ENCODE assay signal across 8 cellular contexts in genomic region chr6:43143235-43144124, GRCh38. TPM values are rescaled to one million over a fixed set of nuclear protein-coding genes. Genes with fewer than 3 reads are reported as not detected.
DNase-seq lines count a peak whose midpoint lies in the region; ATAC-seq, FAIRE-seq and TF ChIP-seq lines count a peak whose summit lies in the region.

No MANE protein-coding gene starts in this region.

- peak; percentile 67 for FAIRE-seq in G401.6 (lab: Jason Lieb, UNC)

- ATAC-seq in HG03097 (IDR thresholded peaks at IDR 0.05; ENCODE audit: low FRiP score, unreplicated experiment) (peak; percentile 64), HG03460 (IDR thresholded peaks at IDR 0.05; ENCODE audit: unreplicated experiment) (no peak)

- DNase-seq in NCI-H460 (ENCODE audit: extremely low read depth, low read depth), result peak; percentile 62
- DNase-seq in activated CD4-positive, alpha-beta T cell treated with anti-CD3 and anti-CD28 coated beads for 48 hours, result peak; percentile 85
- DNase-seq in chondrocyte (ENCODE audit: low spot score), result no peak
- peak; percentile 96 for DNase-seq in left kidney (ENCODE audit: low read depth, low spot score)
- peak; percentile 77 to 81 for DNase-seq in stimulated activated CD4-positive, alpha-beta T cell treated with anti-CD3 and anti-CD28 coated beads, Interleukin-2, amount 100 ng/mL, for 24 hours

- H3K4me1 Mint-ChIP-seq in chondrocyte (ENCODE audit: low read depth), result peaks cover 14% of the 10 kb centered on the region

- H3K36me3 Mint-ChIP-seq in chondrocyte (ENCODE audit: low read depth), result peaks cover 17% of the 10 kb centered on the region

- H3K4me3 Mint-ChIP-seq in chondrocyte (ENCODE audit: unreplicated experiment), result no peak overlapping the region

- peak; percentile 97 for TF ChIP-seq CTCF in chondrocyte (IDR thresholded peaks at IDR 0.05)

- H3K27ac Mint-ChIP-seq in chondrocyte (ENCODE audit: unreplicated experiment), result peak overlapping the region; percentile 57

- H3K9me3 Mint-ChIP-seq in chondrocyte (ENCODE audit: low read depth), result no peaks in the 10 kb centered on the region

- H3K27me3 Mint-ChIP-seq in chondrocyte (ENCODE audit: low read depth), result no peaks in the 10 kb centered on the region

RNA-seq across cellular contexts. Expression of gene SRF, which starts 27.6 kb away (rescaled TPM):
- 16.4 and 21.1 TPM in 2 replicates for total RNA-seq in NCI-H460 (2014; rRNA removed; shearing (Covaris generic))
- polyA plus RNA-seq in NCI-H460 (2014; cell fraction: nucleus; rRNA removed), result 14.5 and 15.4 TPM in 2 replicates
- total RNA-seq in chondrocyte, result 42.2 to 43.9 TPM (median 42.7 TPM) in 3 replicates

RNA-seq across cellular contexts. Expression of gene CUL9, which starts 38.5 kb away (rescaled TPM):
- 16.4 and 20.8 TPM in 2 replicates for total RNA-seq in NCI-H460 (2014; rRNA removed; shearing (Covaris generic))
- polyA plus RNA-seq in NCI-H460 (2014; cell fraction: nucleus; rRNA removed), result 81.8 and 85.9 TPM in 2 replicates
- 17.5 to 36.6 TPM (median 19.8 TPM) in 3 replicates for total RNA-seq in chondrocyte
